Comparison of ENCODE assay signal across 27 cellular contexts in genomic region chr18:1527805-1528204, GRCh38.
"Had no signal": no experiment of that assay in that cellular context is flagged by ENCODE, and none has a peak within 500 bp of the region (broad histone marks: within the 10 kb centered on the region; RNA-seq: fewer than 3 reads in every experiment).

No MANE protein-coding gene starts in this region.

- H3K4me3 Mint-ChIP-seq: memory B cell, mesothelial cell of epicardium had no signal

- FAIRE-seq: colon, endometrium, islet of Langerhans, keratinocyte had no signal

- H3K4me1 ChIP-seq: esophagus squamous epithelium, gastrocnemius medialis, heart right ventricle, left lung had no signal

- H3K27ac Mint-ChIP-seq: memory B cell, mesothelial cell of epicardium had no signal

- H3K4me1 Mint-ChIP-seq: memory B cell, mesothelial cell of epicardium had no signal

- ATAC-seq: esophagus mucosa, gastrocnemius medialis, heart right ventricle, left lung, left ventricle myocardium superior had no signal

- H3K36me3 ChIP-seq: esophagus squamous epithelium, gastrocnemius medialis, heart right ventricle, left lung had no signal

- H3K4me3 ChIP-seq: coronary artery, dorsolateral prefrontal cortex, esophagus squamous epithelium, gastrocnemius medialis, heart right ventricle, left lung, lung had no signal

- H3K27ac ChIP-seq: coronary artery, dorsolateral prefrontal cortex, epithelial cell of prostate, esophagus squamous epithelium, gastrocnemius medialis, heart right ventricle, left lung had no signal

- DNase-seq: dermis blood vessel endothelial cell; dorsolateral prefrontal cortex; effector CD4-positive, alpha-beta T cell; effector memory CD4-positive, alpha-beta T cell; erythroblast; esophagus squamous epithelium; foreskin fibroblast; foreskin melanocyte; gastrocnemius medialis; glutamatergic neuron; head of caudate nucleus; heart right ventricle; hippocampal formation; left cardiac atrium; left lung; left ventricle myocardium superior; mammary epithelial cell had no signal

- H3K36me3 Mint-ChIP-seq: memory B cell, mesothelial cell of epicardium had no signal

- H3K9me3 ChIP-seq: esophagus squamous epithelium, gastrocnemius medialis, heart right ventricle, left lung had no signal

- H3K27me3 ChIP-seq: esophagus squamous epithelium, gastrocnemius medialis, left lung had no signal
